ENCODE assay signal across 8 cellular contexts in the genomic region with DNA sequence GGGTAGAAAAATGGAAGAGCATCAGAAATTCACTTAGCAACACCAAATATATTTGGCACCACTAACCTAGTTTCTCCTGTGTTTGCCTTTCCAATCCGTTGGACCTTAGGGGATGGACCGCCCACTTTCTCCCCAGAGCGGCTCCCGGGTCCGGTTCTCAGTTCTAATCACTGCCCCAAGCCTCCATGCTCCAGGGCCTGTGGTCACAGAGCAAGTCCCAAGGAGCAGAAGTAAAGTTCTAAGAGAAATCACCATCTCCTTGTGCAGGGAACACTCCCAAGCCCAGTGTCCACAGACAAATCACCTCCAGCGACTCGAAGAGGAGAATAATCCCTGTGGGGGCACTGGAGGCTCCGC. TPM values are rescaled to one million over a fixed set of nuclear protein-coding genes. Genes with fewer than 3 reads are reported as not detected.
DNase-seq lines count a peak whose midpoint lies in the region; ATAC-seq and TF ChIP-seq lines count a peak whose summit lies in the region.

No MANE protein-coding gene starts in this region.

- no peaks in the 10 kb centered on the region for H3K9me2 ChIP-seq in HCT116 (ENCODE audit: insufficient read depth)

- no peaks in the 10 kb centered on the region for H3K9me3 Mint-ChIP-seq in CD4-positive, alpha-beta memory T cell
- H3K9me3 Mint-ChIP-seq in activated CD8-positive, alpha-beta T cell treated with anti-CD3 and anti-CD28 coated beads for 36 hours, result no peaks in the 10 kb centered on the region

- TF ChIP-seq POLR2A in HCT116 (IDR thresholded peaks at IDR 0.05; ENCODE audit: borderline replicate concordance, extremely low read depth, insufficient read depth, insufficient read length), result no peak

- intact Hi-C loops in CD4-positive, alpha-beta memory T cell (cut with micrococcal nuclease), result no loop called here
- intact Hi-C loops in HCT116 (cut with micrococcal nuclease) (no loop called here), left ventricle myocardium superior (cut with micrococcal nuclease) (no loop called here)
- intact Hi-C loops in activated CD8-positive, alpha-beta T cell treated with anti-CD3 and anti-CD28 coated beads for 36 hours (cut with micrococcal nuclease), result no loop called here

- POLR2A ChIA-PET in CD4-positive, alpha-beta memory T cell (lab: Charles Lee; ENCODE audit: partially characterized antibody), result no interaction called here
- POLR2A ChIA-PET in HCT116 (lab: Charles Lee), result no interaction called here
- POLR2A ChIA-PET in activated CD8-positive, alpha-beta T cell treated with anti-CD3 and anti-CD28 coated beads for 36 hours (lab: Charles Lee), result interaction anchor here (1.6 kb wide), 1 partner anchor 27 kb away, joined by 4 read pairs; no protein-coding TSS in a partner anchor

- peaks cover 19% of the 10 kb centered on the region for H3K4me1 ChIP-seq in CD4-positive, alpha-beta memory T cell (ENCODE audit: insufficient read depth, low read length)
- H3K4me1 ChIP-seq in HCT116 (ENCODE audit: control insufficient read depth in 1 of 2, insufficient read depth in 2 of 2, low read length in 2 of 2), result peaks cover 4 to 12% of the 10 kb centered on the region in 2 experiments; a peak in 3 of 4 replicates

- no peak for DNase-seq in CD4-positive, alpha-beta memory T cell
- no peak for DNase-seq in HCT116 (ENCODE audit: low read depth, low spot score)
- no peak for DNase-seq in activated CD8-positive, alpha-beta T cell treated with anti-CD3 and anti-CD28 coated beads for 36 hours
- no peak for DNase-seq in left ventricle myocardium superior
- DNase-seq in skeletal muscle cell (ENCODE audit: low read depth), result no peak
- DNase-seq in NCI-H1105 treated with DMSO at 0.1 percent for 48 hours (lab: John Stamatoyannopoulos, UW), result no peak
- no peak for DNase-seq in substantia nigra (lab: John Stamatoyannopoulos, UW)
- DNase-seq in midbrain (lab: John Stamatoyannopoulos, UW), result no peak

- H4K20me1 ChIP-seq in HCT116 (ENCODE audit: insufficient read depth), result no peaks in the 10 kb centered on the region

- BruUV-seq in HCT116 (replicated peaks; lab: Mats Ljungman, UMichigan), result no TSS peak

- H3K27ac ChIP-seq in CD4-positive, alpha-beta memory T cell (ENCODE audit: low read depth, low read length), result no peak overlapping the region
- H3K27ac ChIP-seq in HCT116 (ENCODE audit: low read depth, low read length) (peak overlapping the region; percentile 43; the same call in 1 of the 2 replicates), substantia nigra (ENCODE audit: low read depth, low read length, poor library complexity, severe bottlenecking) (no peak overlapping the region)

- H3K79me2 ChIP-seq in HCT116 (ENCODE audit: insufficient read depth, low read length), result no peaks in the 10 kb centered on the region

- RAD21 ChIA-PET in HCT116 (lab: Charles Lee; ENCODE audit: low non-redundant PET in 1 of 2, low total read pairs in 2 of 2, uncharacterized antibody in 2 of 2, unreplicated experiment in 2 of 2), result no interaction called here

- H3K36me3 Mint-ChIP-seq in CD4-positive, alpha-beta memory T cell, result no peaks in the 10 kb centered on the region
- no peaks in the 10 kb centered on the region for H3K36me3 Mint-ChIP-seq in activated CD8-positive, alpha-beta T cell treated with anti-CD3 and anti-CD28 coated beads for 36 hours (ENCODE audit: low read depth)

- peak overlapping the region; percentile 39 to 90 (median 75) for H3K4me3 Mint-ChIP-seq in CD4-positive, alpha-beta memory T cell
- H3K4me3 Mint-ChIP-seq in activated CD8-positive, alpha-beta T cell treated with anti-CD3 and anti-CD28 coated beads for 36 hours, result peak overlapping the region; percentile 72

- no peak for TF ChIP-seq RAD21 in HCT116 (IDR thresholded peaks at IDR 0.05; ENCODE audit: low read depth)

- no peak overlapping the region for H3K4me3 ChIP-seq in CD4-positive, alpha-beta memory T cell (ENCODE audit: low read length in 2 of 2)
- H3K4me3 ChIP-seq in HCT116 (replicated peaks in 1 of 2; ENCODE audit: low read depth in 1 of 2, low read length in 2 of 2) (peak overlapping the region; percentile 72 to 73), skeletal muscle cell (ENCODE audit: low read depth, low read length) (peak overlapping the region; percentile 67)

- no peaks in the 10 kb centered on the region for H3K36me3 ChIP-seq in CD4-positive, alpha-beta memory T cell (ENCODE audit: insufficient read depth, low read length)
- H3K36me3 ChIP-seq in HCT116 (ENCODE audit: control insufficient read depth in 1 of 2, insufficient read depth in 2 of 2, low read length in 2 of 2), result no peaks in the 10 kb centered on the region

- H3K9me3 ChIP-seq in CD4-positive, alpha-beta memory T cell (ENCODE audit: control insufficient read depth in 1 of 2, low read length in 2 of 2), result no peaks in the 10 kb centered on the region
- H3K9me3 ChIP-seq in HCT116 (ENCODE audit: control insufficient read depth in 1 of 2, insufficient read depth in 1 of 2, low read depth in 1 of 2, low read length in 2 of 2), result no peaks in the 10 kb centered on the region

- H3K4me1 Mint-ChIP-seq in CD4-positive, alpha-beta memory T cell, result peaks cover 12 to 31% (median 22%) of the 10 kb centered on the region in 4 donors
- H3K4me1 Mint-ChIP-seq in activated CD8-positive, alpha-beta T cell treated with anti-CD3 and anti-CD28 coated beads for 36 hours (ENCODE audit: low read depth), result peaks cover 18% of the 10 kb centered on the region

- no peak for TF ChIP-seq CTCF in HCT116 (IDR thresholded peaks at IDR 0.05 in 2 of 3, conservative IDR thresholded peaks at IDR 0.05 in 1 of 3; ENCODE audit: borderline replicate concordance in 1 of 3, insufficient read depth in 1 of 3, low read depth in 2 of 3, low read length in 2 of 3)
- TF ChIP-seq CTCF in activated CD8-positive, alpha-beta T cell treated with anti-CD3 and anti-CD28 coated beads for 36 hours (IDR thresholded peaks at IDR 0.05), result no peak

- no peak overlapping the region for H3K27ac Mint-ChIP-seq in CD4-positive, alpha-beta memory T cell
- no peak overlapping the region for H3K27ac Mint-ChIP-seq in activated CD8-positive, alpha-beta T cell treated with anti-CD3 and anti-CD28 coated beads for 36 hours

- H3K9ac ChIP-seq in HCT116 (ENCODE audit: low read length), result peak overlapping the region; percentile 57

- H3K27me3 Mint-ChIP-seq in CD4-positive, alpha-beta memory T cell, result peaks cover 13 to 20% of the 10 kb centered on the region in 2 donors
- H3K27me3 Mint-ChIP-seq in activated CD8-positive, alpha-beta T cell treated with anti-CD3 and anti-CD28 coated beads for 36 hours, result peaks cover 35% of the 10 kb centered on the region

- CTCF ChIA-PET in CD4-positive, alpha-beta memory T cell (lab: Charles Lee; ENCODE audit: partially characterized antibody), result no interaction called here
- CTCF ChIA-PET in HCT116 (lab: Charles Lee), result no interaction called here
- CTCF ChIA-PET in activated CD8-positive, alpha-beta T cell treated with anti-CD3 and anti-CD28 coated beads for 36 hours (lab: Charles Lee), result no interaction called here

- peak overlapping the region; percentile 98 for H3K4me2 ChIP-seq in HCT116 (ENCODE audit: low read length)

- H2AFZ ChIP-seq in HCT116 (ENCODE audit: low read depth, low read length, poor library complexity, severe bottlenecking), result peak overlapping the region; percentile 76

- ATAC-seq in HCT116 (peak; percentile 52), left ventricle myocardium superior (peak; percentile 61)
- ATAC-seq in activated CD8-positive, alpha-beta T cell treated with anti-CD3 and anti-CD28 coated beads for 36 hours, result no peak

- H3K27me3 ChIP-seq in CD4-positive, alpha-beta memory T cell (ENCODE audit: insufficient read depth, low read length), result peaks cover 20% of the 10 kb centered on the region
- H3K27me3 ChIP-seq in HCT116 (ENCODE audit: insufficient read depth, low read length), result no peaks in the 10 kb centered on the region

TF ChIP-seq in HCT116, 20 proteins besides CTCF, POLR2A, EP300 and RAD21:
- TF ChIP-seq EZH2phosphoT487 (IDR thresholded peaks at IDR 0.05; ENCODE audit: borderline replicate concordance) (no peak), CBX3 (IDR thresholded peaks at IDR 0.05; ENCODE audit: low read depth) (no peak), ELF1 (IDR thresholded peaks at IDR 0.05; ENCODE audit: borderline replicate concordance, low read depth) (no peak)

RNA-seq across cellular contexts. Expression of gene SLC1A1, which starts 0.7 kb away (rescaled TPM):
- total RNA-seq in CD4-positive, alpha-beta memory T cell, result under 1 TPM; 0.52 to 1.00 TPM
- under 1 TPM in 1 of 2 donors, not detected in 1; 0.25 TPM for polyA plus RNA-seq in CD4-positive, alpha-beta memory T cell
- total RNA-seq in HCT116 (2021; ENCODE audit: unreplicated experiment), result 6.8 TPM
- 4.1 and 5.9 TPM in 2 replicates for polyA plus RNA-seq in HCT116 (2012)
- under 1 TPM; 0.09 to 0.29 TPM for total RNA-seq in activated CD8-positive, alpha-beta T cell treated with anti-CD3 and anti-CD28 coated beads for 36 hours
- 2.1 TPM for total RNA-seq in left ventricle myocardium superior

Comparison
In these comparisons a context has a peak if more than half of its experiments do, and no peak if none do; other contexts are left out.
1. H3K4me3 ChIP-seq: peak in HCT116 (2 of 2) and skeletal muscle cell (single experiment); none in CD4-positive, alpha-beta memory T cell (0 of 2).